Comparison of ENCODE assay signal across 1 cellular context in the genomic region with DNA sequence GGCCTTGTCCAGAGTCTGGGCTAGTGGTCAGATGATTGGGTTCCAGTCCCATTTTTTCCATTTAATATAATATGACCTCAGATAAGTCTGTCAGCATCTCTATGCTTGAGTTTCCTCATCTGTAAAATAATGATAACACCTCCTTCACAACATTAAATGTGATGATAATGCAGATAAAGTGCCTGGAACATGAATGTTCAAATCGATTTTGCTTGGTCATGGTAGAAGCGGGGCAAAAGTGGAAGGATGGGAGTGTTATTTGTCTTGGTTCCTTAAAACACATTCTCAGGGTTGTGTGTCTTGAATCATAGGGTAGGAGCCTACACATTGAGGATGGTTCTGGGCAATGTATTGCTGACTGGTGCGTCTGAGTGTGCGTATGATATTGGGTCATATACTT.
TF ChIP-seq lines count a peak whose summit lies in the region.

No MANE protein-coding gene starts in this region.

TF ChIP-seq in IMR-90, 13 proteins besides CTCF, POLR2A, EP300 and RAD21:
- TF ChIP-seq NFE2L2 (IDR thresholded peaks at IDR 0.05; ENCODE audit: low read depth, low read length) (0 out of 2 replicates have a peak, but pooled peaks have one; percentile 5), CHD1 (IDR thresholded peaks at IDR 0.05; ENCODE audit: low read depth, low read length) (no peak)
